ENCODE assay signal across 15 cellular contexts in the genomic region with DNA sequence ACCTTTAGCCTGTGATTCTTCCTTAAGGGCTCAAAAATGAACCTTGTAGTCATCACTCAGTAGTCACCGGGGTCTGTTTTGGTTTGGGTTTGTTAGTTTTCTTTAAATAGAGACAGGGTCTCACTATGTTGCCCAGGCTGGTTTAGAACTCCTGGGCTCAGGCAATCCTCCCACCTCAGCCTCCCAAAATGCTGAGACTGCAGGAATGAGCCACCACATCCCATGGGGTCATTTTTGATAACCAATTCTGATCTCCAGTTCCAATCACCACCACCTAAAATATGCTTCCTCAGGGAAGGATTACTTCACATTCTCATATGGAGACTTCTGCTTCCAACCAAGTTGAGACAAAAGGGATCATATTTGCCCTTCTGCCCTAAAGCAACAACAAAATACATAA. TPM values are rescaled to one million over a fixed set of nuclear protein-coding genes. Genes with fewer than 3 reads are reported as not detected.
DNase-seq lines count a peak whose midpoint lies in the region; ATAC-seq, FAIRE-seq and TF ChIP-seq lines count a peak whose summit lies in the region.
"Had no signal": no experiment of that assay in that cellular context is flagged by ENCODE, and none has a peak within 500 bp of the region (broad histone marks: within the 10 kb centered on the region; RNA-seq: fewer than 3 reads in every experiment).

No MANE protein-coding gene starts in this region.

- H3K27ac ChIP-seq in A549: no peak overlapping the region
- H3K27ac ChIP-seq: C4-2B had no signal

- no peak for DNase-seq in activated T-cell treated with anti-CD3 and anti-CD28 coated beads, Interleukin-2, amount 50 U/mL, for 72 hours
- no peak for DNase-seq in activated T-cell treated with anti-CD3 and anti-CD28 coated beads, Interleukin-2, amount 50 U/mL, for 48 hours
- no peak for DNase-seq in A549 (ENCODE audit: low read depth in 1 of 2, low spot score in 1 of 2)
- no peak for DNase-seq in T-helper 17 cell
- no peak for DNase-seq in mesothelial cell of epicardium (ENCODE audit: low spot score in 2 of 2, unreplicated experiment in 2 of 2)
- no peak for DNase-seq in activated CD8-positive, alpha-beta memory T cell treated with anti-CD3 and anti-CD28 coated beads, Interleukin-2, amount 10 ng/mL, durations not matched to agents 7 days and 5 days
- DNase-seq in type B pancreatic cell (ENCODE audit: extremely low spot score, unreplicated experiment): no peak
- DNase-seq: BE2C; CD4-positive, alpha-beta memory T cell; DMS79; H7 had no signal

- H3K27ac Mint-ChIP-seq in activated T-cell treated with anti-CD3 and anti-CD28 coated beads, Interleukin-2, amount 50 U/mL, for 72 hours: peak overlapping the region; percentile 86
- peak overlapping the region; percentile 60 for H3K27ac Mint-ChIP-seq in T-helper 17 cell
- H3K27ac Mint-ChIP-seq in mesothelial cell of epicardium: peak overlapping the region; percentile 63
- H3K27ac Mint-ChIP-seq in activated CD8-positive, alpha-beta memory T cell treated with anti-CD3 and anti-CD28 coated beads, Interleukin-2, amount 10 ng/mL, durations not matched to agents 7 days and 5 days: no peak overlapping the region
- H3K27ac Mint-ChIP-seq in type B pancreatic cell: no peak overlapping the region

- H3K9me3 Mint-ChIP-seq in activated T-cell treated with anti-CD3 and anti-CD28 coated beads, Interleukin-2, amount 50 U/mL, for 72 hours: no peaks in the 10 kb centered on the region
- H3K9me3 Mint-ChIP-seq in mesothelial cell of epicardium (no peaks in the 10 kb centered on the region), type B pancreatic cell (no peaks in the 10 kb centered on the region)
- no peaks in the 10 kb centered on the region for H3K9me3 Mint-ChIP-seq in activated CD8-positive, alpha-beta memory T cell treated with anti-CD3 and anti-CD28 coated beads, Interleukin-2, amount 10 ng/mL, durations not matched to agents 7 days and 5 days (ENCODE audit: low read depth)
- H3K9me3 Mint-ChIP-seq: CD4-positive, alpha-beta memory T cell had no signal

- TF ChIP-seq POLR2A in A549 (IDR thresholded peaks at IDR 0.05; ENCODE audit: low read length): no peak

- no peak for ATAC-seq in activated T-cell treated with anti-CD3 and anti-CD28 coated beads, Interleukin-2, amount 50 U/mL, for 72 hours (replicated peaks in 1 of 2)
- ATAC-seq in A549 (no peak), T-helper 17 cell (no peak)
- no peak for ATAC-seq in activated CD8-positive, alpha-beta memory T cell treated with anti-CD3 and anti-CD28 coated beads, Interleukin-2, amount 10 ng/mL, durations not matched to agents 7 days and 5 days
- ATAC-seq: GM12878 had no signal

- H3K4me3 ChIP-seq in A549: no peak overlapping the region
- H3K4me3 ChIP-seq: GM12878 had no signal

- H3K4me1 Mint-ChIP-seq in activated T-cell treated with anti-CD3 and anti-CD28 coated beads, Interleukin-2, amount 50 U/mL, for 72 hours (ENCODE audit: low read depth): peaks cover 37% of the 10 kb centered on the region
- H3K4me1 Mint-ChIP-seq in T-helper 17 cell (peaks cover 4% of the 10 kb centered on the region), mesothelial cell of epicardium (peaks cover 21% of the 10 kb centered on the region), type B pancreatic cell (ENCODE audit: unreplicated experiment) (no peaks in the 10 kb centered on the region)
- peaks cover 19% of the 10 kb centered on the region for H3K4me1 Mint-ChIP-seq in activated CD8-positive, alpha-beta memory T cell treated with anti-CD3 and anti-CD28 coated beads, Interleukin-2, amount 10 ng/mL, durations not matched to agents 7 days and 5 days

- TF ChIP-seq RAD21 in A549 (conservative IDR thresholded peaks at IDR 0.05 in 1 of 2, IDR thresholded peaks at IDR 0.05 in 1 of 2): no peak

- WGBS in A549 (ENCODE audit: missing lambda C conversion rate): 100% methylated on average over 1 of the region's 1 CpG

- FAIRE-seq in A549 (lab: Jason Lieb, UNC): no peak
- FAIRE-seq: A204.1, GM18507 had no signal

- H3K9me3 ChIP-seq in A549 (no peaks in the 10 kb centered on the region), T-helper 17 cell (ENCODE audit: control insufficient read depth, low read length, poor library complexity, severe bottlenecking) (no peaks in the 10 kb centered on the region)
- H3K9me3 ChIP-seq: BE2C had no signal

- peak overlapping the region; percentile 18 to 37 for H3K4me3 Mint-ChIP-seq in activated T-cell treated with anti-CD3 and anti-CD28 coated beads, Interleukin-2, amount 50 U/mL, for 72 hours
- H3K4me3 Mint-ChIP-seq in T-helper 17 cell (peak overlapping the region; percentile 12), mesothelial cell of epicardium (no peak overlapping the region), type B pancreatic cell (no peak overlapping the region)
- H3K4me3 Mint-ChIP-seq in activated CD8-positive, alpha-beta memory T cell treated with anti-CD3 and anti-CD28 coated beads, Interleukin-2, amount 10 ng/mL, durations not matched to agents 7 days and 5 days: no peak overlapping the region

- TF ChIP-seq CTCF in A549 (IDR thresholded peaks at IDR 0.05): no peak
- no peak for TF ChIP-seq CTCF in mesothelial cell of epicardium (IDR thresholded peaks at IDR 0.05; ENCODE audit: unreplicated experiment)
- TF ChIP-seq CTCF in type B pancreatic cell (conservative IDR thresholded peaks at IDR 0.05): no peak

- CTCF ChIA-PET in A549 (lab: Yijun Ruan, JAX): no interaction called here
- CTCF ChIA-PET in activated CD8-positive, alpha-beta memory T cell treated with anti-CD3 and anti-CD28 coated beads, Interleukin-2, amount 10 ng/mL, durations not matched to agents 7 days and 5 days (lab: Charles Lee): no interaction called here

- no peak overlapping the region for H3K4me2 ChIP-seq in A549

- peaks cover 2 to 9% of the 10 kb centered on the region in 2 donors for H3K36me3 Mint-ChIP-seq in activated T-cell treated with anti-CD3 and anti-CD28 coated beads, Interleukin-2, amount 50 U/mL, for 72 hours (ENCODE audit: insufficient read depth in 2 of 2)
- H3K36me3 Mint-ChIP-seq in T-helper 17 cell (ENCODE audit: low read depth) (no peaks in the 10 kb centered on the region), mesothelial cell of epicardium (peaks cover 4% of the 10 kb centered on the region), type B pancreatic cell (peaks cover 10% of the 10 kb centered on the region)
- H3K36me3 Mint-ChIP-seq in activated CD8-positive, alpha-beta memory T cell treated with anti-CD3 and anti-CD28 coated beads, Interleukin-2, amount 10 ng/mL, durations not matched to agents 7 days and 5 days: peaks cover 2% of the 10 kb centered on the region

- no peaks in the 10 kb centered on the region for H3K27me3 Mint-ChIP-seq in activated T-cell treated with anti-CD3 and anti-CD28 coated beads, Interleukin-2, amount 50 U/mL, for 72 hours (ENCODE audit: low read depth)
- H3K27me3 Mint-ChIP-seq in T-helper 17 cell: no peaks in the 10 kb centered on the region
- no peaks in the 10 kb centered on the region for H3K27me3 Mint-ChIP-seq in mesothelial cell of epicardium (ENCODE audit: low read depth)
- no peaks in the 10 kb centered on the region for H3K27me3 Mint-ChIP-seq in activated CD8-positive, alpha-beta memory T cell treated with anti-CD3 and anti-CD28 coated beads, Interleukin-2, amount 10 ng/mL, durations not matched to agents 7 days and 5 days
- H3K27me3 Mint-ChIP-seq in type B pancreatic cell: no peaks in the 10 kb centered on the region
- H3K27me3 Mint-ChIP-seq: CD4-positive, alpha-beta memory T cell had no signal

- peaks cover 27% of the 10 kb centered on the region for H3K4me1 ChIP-seq in A549
- H3K4me1 ChIP-seq: BE2C had no signal

- POLR2A ChIA-PET in A549 (lab: Yijun Ruan, JAX): no interaction called here

- no peak for TF ChIP-seq EP300 in A549 (IDR thresholded peaks at IDR 0.05)

TF ChIP-seq in A549, 52 proteins besides CTCF, POLR2A, EP300 and RAD21:
- TF ChIP-seq CHD4 (IDR thresholded peaks at IDR 0.05; ENCODE audit: borderline replicate concordance) (no peak), MAFK (IDR thresholded peaks at IDR 0.05; ENCODE audit: partially characterized antibody) (peak; percentile 27)
TF ChIP-seq in A549: peak in this region for 1.

RNA-seq across cellular contexts. Expression of a gene that starts 22.1 kb away (rescaled TPM):
- 100 to 1,000 TPM in 1 of 2 donors, 10 to 100 TPM in 1; 97.7 to 121 TPM for total RNA-seq in activated T-cell treated with anti-CD3 and anti-CD28 coated beads, Interleukin-2, amount 50 U/mL, for 72 hours
- polyA plus RNA-seq in A549 (2011; rRNA removed): 84.5 and 102 TPM in 2 replicates
- polyA plus RNA-seq in A549 (2012; cell fraction: cytosol; rRNA removed): 13.5 and 14.2 TPM in 2 replicates
- polyA plus RNA-seq in A549 (2012; cell fraction: nucleus; rRNA removed): 6.9 and 15.0 TPM in 2 replicates
- 57.2 to 64.2 TPM (median 63.6 TPM) in 3 replicates for polyA plus RNA-seq in A549 (2017; fragmentation: RNase III; extraction: RNeasy Plus Mini Kit Qiagen cat#74134 plus additional on column Dnase treatment)
- polyA minus RNA-seq in A549 (2011; rRNA and poly(A)+ RNA removed): 53.0 and 57.1 TPM in 2 replicates
- total RNA-seq in T-helper 17 cell: 10 to 100 TPM; 65.6 to 81.0 TPM
- 60.2 to 74.1 TPM (median 62.3 TPM) in 3 replicates for total RNA-seq in mesothelial cell of epicardium
- total RNA-seq in activated CD8-positive, alpha-beta memory T cell treated with anti-CD3 and anti-CD28 coated beads, Interleukin-2, amount 10 ng/mL, durations not matched to agents 7 days and 5 days: 10 to 100 TPM; 78.3 to 82.0 TPM
- total RNA-seq in type B pancreatic cell (ENCODE audit: low replicate concordance): 73.8 and 80.3 TPM in 2 replicates

Comparison
In these comparisons a context has a peak if more than half of its experiments do, and no peak if none do; other contexts are left out.
1. H3K27ac Mint-ChIP-seq: peak in activated T-cell treated with anti-CD3 and anti-CD28 coated beads, Interleukin-2, amount 50 U/mL, for 72 hours (single experiment), T-helper 17 cell (single experiment) and mesothelial cell of epicardium (single experiment); none in activated CD8-positive, alpha-beta memory T cell treated with anti-CD3 and anti-CD28 coated beads, Interleukin-2, amount 10 ng/mL, durations not matched to agents 7 days and 5 days (single experiment) and type B pancreatic cell (single experiment).
2. H3K4me3 Mint-ChIP-seq: peak in activated T-cell treated with anti-CD3 and anti-CD28 coated beads, Interleukin-2, amount 50 U/mL, for 72 hours (2 of 2) and T-helper 17 cell (single experiment); none in mesothelial cell of epicardium (single experiment), activated CD8-positive, alpha-beta memory T cell treated with anti-CD3 and anti-CD28 coated beads, Interleukin-2, amount 10 ng/mL, durations not matched to agents 7 days and 5 days (single experiment) and type B pancreatic cell (single experiment).